Comparison of ENCODE assay signal across 9 cellular contexts in genomic region chr1:2520206-2520605, GRCh38. TPM values are rescaled to one million over a fixed set of nuclear protein-coding genes. Genes with fewer than 3 reads are reported as not detected.
"Had no signal": no experiment of that assay in that cellular context is flagged by ENCODE, and none has a peak within 500 bp of the region (broad histone marks: within the 10 kb centered on the region; RNA-seq: fewer than 3 reads in every experiment).

No MANE protein-coding gene starts in this region.

- FAIRE-seq: H1, H54 had no signal

- DNase-seq: H9, HCEC 1CT, IMR-90, KBM-7 had no signal

- ATAC-seq: GM23338 had no signal

- H2AFZ ChIP-seq: GM23338 had no signal

- H3K4me2 ChIP-seq: GM23338 had no signal

- H3K4me3 ChIP-seq: GM23338 had no signal

- H3K27ac ChIP-seq: HL-60 had no signal

RNA-seq across cellular contexts. Expression of gene HES5, which starts 9.9 kb away (rescaled TPM):
- total RNA-seq: H9, HT1080, IMR-90 had no signal
- polyA plus RNA-seq: H1, IMR-90 had no signal

RNA-seq across cellular contexts. Expression of gene TNFRSF14, which starts 36.0 kb away (rescaled TPM):
- total RNA-seq: GM23338 had no signal
- polyA plus RNA-seq: GM23338 had no signal

RNA-seq across cellular contexts. Expression of gene PLCH2, which starts 44.1 kb away (rescaled TPM):
- polyA plus RNA-seq: GM23338 had no signal
